In the genomic region with DNA sequence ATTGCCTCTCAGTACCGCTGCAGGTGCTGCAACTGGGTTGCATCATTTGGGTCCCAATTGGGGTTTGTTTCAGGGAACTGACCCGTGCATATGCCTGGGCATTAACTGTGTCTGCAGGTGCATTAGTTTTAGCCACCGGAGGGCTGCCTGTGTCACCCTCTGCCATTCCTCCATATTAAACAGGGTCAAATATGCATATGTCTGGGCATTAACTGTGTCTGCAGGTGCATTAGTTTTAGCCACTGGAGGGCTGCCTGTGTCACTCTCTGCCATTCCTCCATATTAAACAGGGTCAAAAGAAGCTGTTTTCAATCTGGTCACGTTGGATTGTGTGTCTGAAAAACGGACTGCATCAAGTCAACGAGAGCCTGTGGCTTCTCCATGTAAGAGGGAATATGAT, we compare ENCODE assay signal across 1 cellular context.
TF ChIP-seq lines count a peak whose summit lies in the region.

No MANE protein-coding gene starts in this region.

TF ChIP-seq in K562, 482 proteins besides CTCF, POLR2A, EP300 and RAD21 (continued from another document):
- TF ChIP-seq, protein P1, sequence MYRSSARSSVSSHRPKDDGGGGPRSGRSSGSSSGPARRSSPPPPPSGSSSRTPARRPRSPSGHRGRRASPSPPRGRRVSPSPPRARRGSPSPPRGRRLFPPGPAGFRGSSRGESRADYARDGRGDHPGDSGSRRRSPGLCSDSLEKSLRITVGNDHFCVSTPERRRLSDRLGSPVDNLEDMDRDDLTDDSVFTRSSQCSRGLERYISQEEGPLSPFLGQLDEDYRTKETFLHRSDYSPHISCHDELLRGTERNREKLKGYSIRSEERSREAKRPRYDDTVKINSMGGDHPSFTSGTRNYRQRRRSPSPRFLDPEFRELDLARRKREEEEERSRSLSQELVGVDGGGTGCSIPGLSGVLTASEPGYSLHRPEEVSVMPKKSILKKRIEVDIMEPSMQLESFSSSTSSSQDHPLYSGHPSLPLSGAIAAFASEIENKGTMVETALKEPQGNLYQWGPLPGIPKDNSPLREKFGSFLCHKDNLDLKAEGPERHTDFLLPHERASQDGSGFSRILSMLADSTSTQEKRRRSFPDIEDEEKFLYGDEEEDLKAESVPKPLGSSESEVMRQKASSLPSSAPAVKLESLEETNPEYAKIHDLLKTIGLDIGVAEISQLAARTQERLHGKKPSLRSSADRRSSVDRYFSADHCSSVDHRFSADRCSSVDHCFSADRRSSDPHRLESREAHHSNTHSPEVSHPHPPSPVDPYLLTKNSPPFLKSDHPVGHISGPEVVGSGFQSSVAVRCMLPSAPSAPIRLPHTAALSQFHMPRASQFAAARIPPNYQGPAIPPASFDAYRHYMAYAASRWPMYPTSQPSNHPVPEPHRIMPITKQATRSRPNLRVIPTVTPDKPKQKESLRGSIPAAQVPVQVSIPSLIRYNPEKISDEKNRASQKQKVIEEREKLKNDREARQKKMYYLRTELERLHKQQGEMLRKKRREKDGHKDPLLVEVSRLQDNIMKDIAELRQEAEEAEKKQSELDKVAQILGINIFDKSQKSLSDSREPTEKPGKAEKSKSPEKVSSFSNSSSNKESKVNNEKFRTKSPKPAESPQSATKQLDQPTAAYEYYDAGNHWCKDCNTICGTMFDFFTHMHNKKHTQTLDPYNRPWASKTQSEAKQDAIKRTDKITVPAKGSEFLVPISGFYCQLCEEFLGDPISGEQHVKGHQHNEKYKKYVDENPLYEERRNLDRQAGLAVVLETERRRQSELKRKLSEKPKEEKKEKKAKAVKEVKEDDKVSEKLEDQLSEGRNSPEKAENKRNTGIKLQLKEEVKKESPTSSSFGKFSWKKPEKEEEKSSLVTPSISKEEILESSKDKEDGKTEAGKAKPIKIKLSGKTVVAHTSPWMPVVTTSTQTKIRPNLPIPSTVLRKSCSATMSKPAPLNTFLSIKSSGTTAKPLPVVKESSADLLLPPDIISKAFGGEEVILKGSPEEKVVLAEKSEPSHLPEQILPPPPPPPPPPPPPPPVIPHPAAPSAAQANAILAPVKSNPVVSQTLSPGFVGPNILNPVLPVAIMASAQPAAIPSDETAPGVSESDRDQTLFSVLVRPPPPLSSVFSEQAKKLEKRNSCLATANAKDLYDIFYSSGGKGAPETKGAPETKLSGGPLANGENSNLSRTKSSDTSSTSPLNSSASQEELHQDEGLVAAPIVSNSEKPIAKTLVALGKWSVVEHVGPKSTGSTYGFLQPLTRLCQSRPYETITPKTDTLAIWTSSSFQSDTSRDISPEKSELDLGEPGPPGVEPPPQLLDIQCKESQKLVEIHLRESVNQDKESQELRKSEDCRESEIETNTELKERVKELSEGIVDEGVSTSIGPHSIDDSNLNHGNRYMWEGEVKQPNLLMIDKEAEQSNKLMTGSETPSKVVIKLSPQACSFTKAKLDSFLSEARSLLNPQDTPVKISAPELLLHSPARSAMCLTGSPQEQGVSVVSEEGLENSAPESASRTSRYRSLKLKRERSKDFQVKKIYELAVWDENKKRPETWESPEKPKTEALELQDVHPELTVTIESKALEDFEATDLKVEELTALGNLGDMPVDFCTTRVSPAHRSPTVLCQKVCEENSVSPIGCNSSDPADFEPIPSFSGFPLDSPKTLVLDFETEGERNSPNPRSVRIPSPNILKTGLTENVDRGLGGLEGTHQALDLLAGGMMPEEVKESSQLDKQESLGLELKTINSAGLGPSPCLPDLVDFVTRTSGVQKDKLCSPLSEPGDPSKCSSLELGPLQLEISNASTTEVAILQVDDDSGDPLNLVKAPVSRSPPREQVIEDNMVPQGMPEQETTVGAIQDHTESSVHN (IDR thresholded peaks at IDR 0.05; ENCODE audit: borderline replicate concordance in 1 of 2, low read depth in 1 of 2), result no peak
- no peak for TF ChIP-seq RBM15 (IDR thresholded peaks at IDR 0.05; ENCODE audit: insufficient read depth, low read length)
- TF ChIP-seq GTF2A2 (tag; IDR thresholded peaks at IDR 0.05), result no peak
- TF ChIP-seq PTBP1 (IDR thresholded peaks at IDR 0.05; ENCODE audit: low read depth, low read length), result no peak
- no peak for TF ChIP-seq JUND (IDR thresholded peaks at IDR 0.05; ENCODE audit: borderline replicate concordance, low read depth, low read length)
- TF ChIP-seq JUND (tag; IDR thresholded peaks at IDR 0.05; ENCODE audit: borderline replicate concordance, low read depth, low read length), result no peak
- TF ChIP-seq RNF2 (IDR thresholded peaks at IDR 0.05), result no peak
- TF ChIP-seq, protein P2, sequence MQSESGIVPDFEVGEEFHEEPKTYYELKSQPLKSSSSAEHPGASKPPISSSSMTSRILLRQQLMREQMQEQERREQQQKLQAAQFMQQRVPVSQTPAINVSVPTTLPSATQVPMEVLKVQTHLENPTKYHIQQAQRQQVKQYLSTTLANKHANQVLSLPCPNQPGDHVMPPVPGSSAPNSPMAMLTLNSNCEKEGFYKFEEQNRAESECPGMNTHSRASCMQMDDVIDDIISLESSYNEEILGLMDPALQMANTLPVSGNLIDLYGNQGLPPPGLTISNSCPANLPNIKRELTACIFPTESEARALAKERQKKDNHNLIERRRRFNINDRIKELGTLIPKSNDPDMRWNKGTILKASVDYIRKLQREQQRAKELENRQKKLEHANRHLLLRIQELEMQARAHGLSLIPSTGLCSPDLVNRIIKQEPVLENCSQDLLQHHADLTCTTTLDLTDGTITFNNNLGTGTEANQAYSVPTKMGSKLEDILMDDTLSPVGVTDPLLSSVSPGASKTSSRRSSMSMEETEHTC (IDR thresholded peaks at IDR 0.05), result no peak
